ENCODE assay signal across 1 cellular context in the genomic region with DNA sequence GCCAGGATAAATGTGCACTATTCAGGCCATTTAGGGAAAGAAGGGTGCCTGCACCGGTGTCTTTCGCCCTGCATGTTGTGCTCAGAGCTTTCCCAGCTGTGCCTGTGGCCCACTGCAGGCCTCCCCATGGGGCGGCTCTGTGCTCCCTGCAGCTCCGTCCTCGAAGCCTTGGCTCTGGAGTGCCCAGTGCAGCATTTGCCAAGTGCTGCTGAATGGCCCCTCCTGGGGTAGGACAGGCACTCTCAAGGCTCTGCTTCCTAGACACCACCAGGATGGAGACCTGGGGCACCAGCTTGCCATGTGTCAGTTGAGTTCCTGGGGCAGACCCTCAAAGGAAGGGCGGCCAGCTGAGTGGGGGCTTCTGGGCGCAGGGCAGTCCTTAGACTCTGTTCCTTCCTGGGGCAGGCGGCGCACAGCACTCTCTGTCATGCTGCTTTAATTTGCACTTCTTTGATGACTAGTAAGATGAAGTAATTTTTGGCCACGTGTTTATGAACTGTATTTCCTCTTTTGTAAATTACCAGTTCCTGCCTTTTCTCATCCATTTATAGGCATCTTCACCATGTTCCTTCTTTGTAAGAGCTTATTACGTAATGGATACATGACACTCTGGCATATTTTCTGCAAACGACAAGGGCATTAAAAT.
TF ChIP-seq lines count a peak whose summit lies in the region.

No MANE protein-coding gene starts in this region.

TF ChIP-seq in HepG2, 621 proteins besides CTCF, POLR2A, EP300 and RAD21:
- TF ChIP-seq, protein P1, sequence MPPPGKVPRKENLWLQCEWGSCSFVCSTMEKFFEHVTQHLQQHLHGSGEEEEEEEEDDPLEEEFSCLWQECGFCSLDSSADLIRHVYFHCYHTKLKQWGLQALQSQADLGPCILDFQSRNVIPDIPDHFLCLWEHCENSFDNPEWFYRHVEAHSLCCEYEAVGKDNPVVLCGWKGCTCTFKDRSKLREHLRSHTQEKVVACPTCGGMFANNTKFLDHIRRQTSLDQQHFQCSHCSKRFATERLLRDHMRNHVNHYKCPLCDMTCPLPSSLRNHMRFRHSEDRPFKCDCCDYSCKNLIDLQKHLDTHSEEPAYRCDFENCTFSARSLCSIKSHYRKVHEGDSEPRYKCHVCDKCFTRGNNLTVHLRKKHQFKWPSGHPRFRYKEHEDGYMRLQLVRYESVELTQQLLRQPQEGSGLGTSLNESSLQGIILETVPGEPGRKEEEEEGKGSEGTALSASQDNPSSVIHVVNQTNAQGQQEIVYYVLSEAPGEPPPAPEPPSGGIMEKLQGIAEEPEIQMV (CRISPR knock-in tag; IDR thresholded peaks at IDR 0.05; ENCODE audit: low read depth) = no peak
- TF ChIP-seq, protein P2, sequence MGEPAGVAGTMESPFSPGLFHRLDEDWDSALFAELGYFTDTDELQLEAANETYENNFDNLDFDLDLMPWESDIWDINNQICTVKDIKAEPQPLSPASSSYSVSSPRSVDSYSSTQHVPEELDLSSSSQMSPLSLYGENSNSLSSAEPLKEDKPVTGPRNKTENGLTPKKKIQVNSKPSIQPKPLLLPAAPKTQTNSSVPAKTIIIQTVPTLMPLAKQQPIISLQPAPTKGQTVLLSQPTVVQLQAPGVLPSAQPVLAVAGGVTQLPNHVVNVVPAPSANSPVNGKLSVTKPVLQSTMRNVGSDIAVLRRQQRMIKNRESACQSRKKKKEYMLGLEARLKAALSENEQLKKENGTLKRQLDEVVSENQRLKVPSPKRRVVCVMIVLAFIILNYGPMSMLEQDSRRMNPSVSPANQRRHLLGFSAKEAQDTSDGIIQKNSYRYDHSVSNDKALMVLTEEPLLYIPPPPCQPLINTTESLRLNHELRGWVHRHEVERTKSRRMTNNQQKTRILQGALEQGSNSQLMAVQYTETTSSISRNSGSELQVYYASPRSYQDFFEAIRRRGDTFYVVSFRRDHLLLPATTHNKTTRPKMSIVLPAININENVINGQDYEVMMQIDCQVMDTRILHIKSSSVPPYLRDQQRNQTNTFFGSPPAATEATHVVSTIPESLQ (CRISPR knock-in tag; conservative IDR thresholded peaks at IDR 0.05) = no peak
- TF ChIP-seq, protein P3, sequence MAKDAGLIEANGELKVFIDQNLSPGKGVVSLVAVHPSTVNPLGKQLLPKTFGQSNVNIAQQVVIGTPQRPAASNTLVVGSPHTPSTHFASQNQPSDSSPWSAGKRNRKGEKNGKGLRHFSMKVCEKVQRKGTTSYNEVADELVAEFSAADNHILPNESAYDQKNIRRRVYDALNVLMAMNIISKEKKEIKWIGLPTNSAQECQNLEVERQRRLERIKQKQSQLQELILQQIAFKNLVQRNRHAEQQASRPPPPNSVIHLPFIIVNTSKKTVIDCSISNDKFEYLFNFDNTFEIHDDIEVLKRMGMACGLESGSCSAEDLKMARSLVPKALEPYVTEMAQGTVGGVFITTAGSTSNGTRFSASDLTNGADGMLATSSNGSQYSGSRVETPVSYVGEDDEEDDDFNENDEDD (CRISPR knock-in tag; IDR thresholded peaks at IDR 0.05; ENCODE audit: borderline replicate concordance) = no peak
- no peak for TF ChIP-seq TOPORS (CRISPR knock-in tag; IDR thresholded peaks at IDR 0.05)
- no peak for TF ChIP-seq ZC3H13 (CRISPR knock-in tag; IDR thresholded peaks at IDR 0.05)
- TF ChIP-seq, protein P4, sequence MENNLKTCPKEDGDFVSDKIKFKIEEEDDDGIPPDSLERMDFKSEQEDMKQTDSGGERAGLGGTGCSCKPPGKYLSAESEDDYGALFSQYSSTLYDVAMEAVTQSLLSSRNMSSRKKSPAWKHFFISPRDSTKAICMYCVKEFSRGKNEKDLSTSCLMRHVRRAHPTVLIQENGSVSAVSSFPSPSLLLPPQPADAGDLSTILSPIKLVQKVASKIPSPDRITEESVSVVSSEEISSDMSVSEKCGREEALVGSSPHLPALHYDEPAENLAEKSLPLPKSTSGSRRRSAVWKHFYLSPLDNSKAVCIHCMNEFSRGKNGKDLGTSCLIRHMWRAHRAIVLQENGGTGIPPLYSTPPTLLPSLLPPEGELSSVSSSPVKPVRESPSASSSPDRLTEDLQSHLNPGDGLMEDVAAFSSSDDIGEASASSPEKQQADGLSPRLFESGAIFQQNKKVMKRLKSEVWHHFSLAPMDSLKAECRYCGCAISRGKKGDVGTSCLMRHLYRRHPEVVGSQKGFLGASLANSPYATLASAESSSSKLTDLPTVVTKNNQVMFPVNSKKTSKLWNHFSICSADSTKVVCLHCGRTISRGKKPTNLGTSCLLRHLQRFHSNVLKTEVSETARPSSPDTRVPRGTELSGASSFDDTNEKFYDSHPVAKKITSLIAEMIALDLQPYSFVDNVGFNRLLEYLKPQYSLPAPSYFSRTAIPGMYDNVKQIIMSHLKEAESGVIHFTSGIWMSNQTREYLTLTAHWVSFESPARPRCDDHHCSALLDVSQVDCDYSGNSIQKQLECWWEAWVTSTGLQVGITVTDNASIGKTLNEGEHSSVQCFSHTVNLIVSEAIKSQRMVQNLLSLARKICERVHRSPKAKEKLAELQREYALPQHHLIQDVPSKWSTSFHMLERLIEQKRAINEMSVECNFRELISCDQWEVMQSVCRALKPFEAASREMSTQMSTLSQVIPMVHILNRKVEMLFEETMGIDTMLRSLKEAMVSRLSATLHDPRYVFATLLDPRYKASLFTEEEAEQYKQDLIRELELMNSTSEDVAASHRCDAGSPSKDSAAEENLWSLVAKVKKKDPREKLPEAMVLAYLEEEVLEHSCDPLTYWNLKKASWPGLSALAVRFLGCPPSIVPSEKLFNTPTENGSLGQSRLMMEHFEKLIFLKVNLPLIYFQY (CRISPR knock-in tag; IDR thresholded peaks at IDR 0.05; ENCODE audit: borderline replicate concordance) = no peak
- TF ChIP-seq CEBPB (IDR thresholded peaks at IDR 0.05; ENCODE audit: borderline replicate concordance, low read depth, low read length) = peak; percentile 45; the same call in 1 of the 2 replicates
- TF ChIP-seq, protein P5, sequence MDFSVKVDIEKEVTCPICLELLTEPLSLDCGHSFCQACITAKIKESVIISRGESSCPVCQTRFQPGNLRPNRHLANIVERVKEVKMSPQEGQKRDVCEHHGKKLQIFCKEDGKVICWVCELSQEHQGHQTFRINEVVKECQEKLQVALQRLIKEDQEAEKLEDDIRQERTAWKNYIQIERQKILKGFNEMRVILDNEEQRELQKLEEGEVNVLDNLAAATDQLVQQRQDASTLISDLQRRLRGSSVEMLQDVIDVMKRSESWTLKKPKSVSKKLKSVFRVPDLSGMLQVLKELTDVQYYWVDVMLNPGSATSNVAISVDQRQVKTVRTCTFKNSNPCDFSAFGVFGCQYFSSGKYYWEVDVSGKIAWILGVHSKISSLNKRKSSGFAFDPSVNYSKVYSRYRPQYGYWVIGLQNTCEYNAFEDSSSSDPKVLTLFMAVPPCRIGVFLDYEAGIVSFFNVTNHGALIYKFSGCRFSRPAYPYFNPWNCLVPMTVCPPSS (IDR thresholded peaks at IDR 0.05) = no peak
